Comparison of ENCODE assay signal across 14 cellular contexts in the genomic region with DNA sequence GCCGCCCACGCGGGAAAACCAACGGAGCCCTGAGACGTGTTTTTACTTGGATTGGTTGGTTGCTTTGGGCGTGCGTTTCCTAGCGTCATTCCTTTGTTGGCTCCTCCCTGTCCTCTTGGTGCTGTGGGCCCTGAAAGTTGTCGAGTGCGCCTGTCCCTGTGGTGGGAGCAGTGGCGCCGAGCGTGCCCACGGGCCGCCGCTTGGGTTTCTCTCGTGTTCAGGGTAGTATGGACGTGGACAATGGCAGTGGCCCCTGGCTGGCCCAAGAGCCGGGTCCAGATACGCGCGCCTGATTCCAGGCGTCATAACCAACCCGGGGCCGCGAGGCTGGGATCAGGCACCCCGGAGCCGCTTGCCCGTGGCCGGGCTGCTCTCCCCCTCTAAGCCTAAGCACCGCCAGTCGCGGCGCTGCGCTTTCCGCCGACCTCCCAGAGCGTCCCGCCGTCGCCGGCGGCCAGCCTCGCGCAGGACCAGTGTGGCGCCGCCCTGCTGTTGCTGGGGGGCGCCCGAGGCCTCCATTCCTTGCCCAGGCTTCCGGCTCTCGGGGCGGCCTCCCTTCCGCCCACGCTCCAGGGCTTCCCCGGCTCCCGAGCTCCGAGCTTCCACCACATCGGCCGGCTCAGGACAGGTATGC. TPM values are rescaled to one million over a fixed set of nuclear protein-coding genes. Genes with fewer than 3 reads are reported as not detected.
A peak's percentile ranks its signal among the peaks of the same experiment; 100 is the strongest.
DNase-seq lines count a peak whose midpoint lies in the region; ATAC-seq and TF ChIP-seq lines count a peak whose summit lies in the region.
"Not testable (repeated sequence)": the region's sequence is repeated elsewhere in the genome, so short reads cannot be mapped to it uniquely, and the experiment has no call there.
"Had no signal": no experiment of that assay in that cellular context is flagged by ENCODE, and none has a peak within 500 bp of the region (broad histone marks: within the 10 kb centered on the region; RNA-seq: fewer than 3 reads in every experiment).

No MANE protein-coding gene starts in this region.

- peaks cover 13% of the 10 kb centered on the region for H3K4me1 Mint-ChIP-seq in activated CD4-positive, alpha-beta T cell treated with anti-CD3 and anti-CD28 coated beads for 36 hours

- peaks cover 35% of the 10 kb centered on the region for H3K9me3 Mint-ChIP-seq in activated CD4-positive, alpha-beta T cell treated with anti-CD3 and anti-CD28 coated beads for 36 hours (ENCODE audit: low read depth)

- intact Hi-C loops in activated CD4-positive, alpha-beta T cell treated with anti-CD3 and anti-CD28 coated beads for 36 hours (cut with DNase I, micrococcal nuclease); cardiac septum (cut with DNase I); right lobe of liver (cut with DNase I); aorta (cut with DNase I): not testable (repeated sequence)

- peak overlapping the region; percentile 60 for H3K4me3 ChIP-seq in coronary artery
- H3K4me3 ChIP-seq in right lobe of liver: peak overlapping the region in 2 of 3 donors; percentile 16 to 33
- H3K4me3 ChIP-seq in retinal pigment epithelial cell (ENCODE audit: low read length): peak overlapping the region; percentile 43
- H3K4me3 ChIP-seq in aorta (ENCODE audit: low read length in 2 of 2): not testable (repeated sequence)

- peaks cover 16% of the 10 kb centered on the region for H3K36me3 Mint-ChIP-seq in activated CD4-positive, alpha-beta T cell treated with anti-CD3 and anti-CD28 coated beads for 36 hours (ENCODE audit: low read depth)

- H3K9me3 ChIP-seq in right lobe of liver; aorta (ENCODE audit: control insufficient read depth, low read length): not testable (repeated sequence)

- H3K27me3 ChIP-seq in right lobe of liver; aorta (ENCODE audit: control insufficient read depth in 1 of 2, insufficient read depth in 2 of 2, low read length in 1 of 2): not testable (repeated sequence)

- H3K4me3 Mint-ChIP-seq in activated CD4-positive, alpha-beta T cell treated with anti-CD3 and anti-CD28 coated beads for 36 hours: not testable (repeated sequence)

- DNase-seq in ELF-1 (ENCODE audit: low read depth, low spot score): peak; percentile 83
- peak; percentile 10 for DNase-seq in HuH-7 (ENCODE audit: low spot score)
- DNase-seq in activated CD4-positive, alpha-beta T cell treated with anti-CD3 and anti-CD28 coated beads for 36 hours: peak; percentile 30
- DNase-seq in coronary artery (ENCODE audit: low spot score): peak; percentile 67
- DNase-seq in cardiac septum (ENCODE audit: low spot score): peak; percentile 82
- peak in 1 of 3 donors; percentile 45 for DNase-seq in right lobe of liver
- DNase-seq in retinal pigment epithelial cell (ENCODE audit: low read depth): peak; percentile 20
- peak; percentile 82 to 83 for DNase-seq in aorta

- H3K36me3 ChIP-seq in right lobe of liver; aorta (ENCODE audit: control insufficient read depth in 1 of 2, insufficient read depth in 2 of 2, low read length in 1 of 2): not testable (repeated sequence)

- peak; percentile 40 for TF ChIP-seq POLR2A in right lobe of liver (IDR thresholded peaks at IDR 0.05)

- peaks cover 46% of the 10 kb centered on the region for H3K27me3 Mint-ChIP-seq in activated CD4-positive, alpha-beta T cell treated with anti-CD3 and anti-CD28 coated beads for 36 hours

- POLR2A ChIA-PET in activated CD4-positive, alpha-beta T cell treated with anti-CD3 and anti-CD28 coated beads for 36 hours (lab: Charles Lee): not testable (repeated sequence)

- H3K4me1 ChIP-seq in right lobe of liver; aorta (ENCODE audit: control insufficient read depth in 1 of 2, insufficient read depth in 2 of 2, low read length in 2 of 2): not testable (repeated sequence)

- WGBS in right lobe of liver (ENCODE audit: insufficient coverage, low coverage, low lambda C conversion rate, missing lambda C conversion rate): 43% methylated on average over 16 of the region's 59 CpGs
- 13 to 24% methylated on average over 50 to 59 of the region's 59 CpGs for WGBS in aorta, 2 donors

- ATAC-seq in activated CD4-positive, alpha-beta T cell treated with anti-CD3 and anti-CD28 coated beads for 36 hours: peak; percentile 30
- peak; percentile 28 to 64 (median 54) for ATAC-seq in right lobe of liver
- ATAC-seq in aorta (ENCODE audit: low FRiP score): peak; percentile 15

- H3K27ac ChIP-seq in coronary artery: peak overlapping the region in 1 of 2 donors; percentile 67
- peak overlapping the region; percentile 8 to 83 (median 44) for H3K27ac ChIP-seq in right lobe of liver
- peak overlapping the region in 1 of 2 donors; percentile 35 for H3K27ac ChIP-seq in aorta (ENCODE audit: low read depth in 1 of 2, low read length in 2 of 2)

- CTCF ChIA-PET in activated CD4-positive, alpha-beta T cell treated with anti-CD3 and anti-CD28 coated beads for 36 hours (lab: Charles Lee): not testable (repeated sequence)

- not testable (repeated sequence) for H3K27ac Mint-ChIP-seq in activated CD4-positive, alpha-beta T cell treated with anti-CD3 and anti-CD28 coated beads for 36 hours

- TF ChIP-seq CTCF in coronary artery (IDR thresholded peaks at IDR 0.05); retinal pigment epithelial cell (conservative IDR thresholded peaks at IDR 0.05; ENCODE audit: low read depth, low read length): not testable (repeated sequence)
- peak in 1 of 4 donors; percentile 7 for TF ChIP-seq CTCF in right lobe of liver (IDR thresholded peaks at IDR 0.05)

RNA-seq across cellular contexts. Expression of a gene that starts 8.1 kb away (rescaled TPM):
- total RNA-seq in activated CD4-positive, alpha-beta T cell treated with anti-CD3 and anti-CD28 coated beads for 36 hours: not detected
- total RNA-seq in cardiac septum (not detected), right lobe of liver (not detected), aorta (not detected)
- polyA plus RNA-seq in aorta: not detected
- total RNA-seq: activated CD4-positive, alpha-beta T cell treated with anti-CD3 and anti-CD28 coated beads, Interleukin-2, amount 10 ng/mL, durations not matched to agents 7 days and 5 days; activated T-helper 17 cell treated with anti-CD3 and anti-CD28 coated beads, Interleukin-2, amount 50 U/mL, for 72 hours; cerebellum; natural killer cell; OCI-LY7; T-helper 17 cell had no signal
